1 cellular context compared by ENCODE assay signal in the genomic region with DNA sequence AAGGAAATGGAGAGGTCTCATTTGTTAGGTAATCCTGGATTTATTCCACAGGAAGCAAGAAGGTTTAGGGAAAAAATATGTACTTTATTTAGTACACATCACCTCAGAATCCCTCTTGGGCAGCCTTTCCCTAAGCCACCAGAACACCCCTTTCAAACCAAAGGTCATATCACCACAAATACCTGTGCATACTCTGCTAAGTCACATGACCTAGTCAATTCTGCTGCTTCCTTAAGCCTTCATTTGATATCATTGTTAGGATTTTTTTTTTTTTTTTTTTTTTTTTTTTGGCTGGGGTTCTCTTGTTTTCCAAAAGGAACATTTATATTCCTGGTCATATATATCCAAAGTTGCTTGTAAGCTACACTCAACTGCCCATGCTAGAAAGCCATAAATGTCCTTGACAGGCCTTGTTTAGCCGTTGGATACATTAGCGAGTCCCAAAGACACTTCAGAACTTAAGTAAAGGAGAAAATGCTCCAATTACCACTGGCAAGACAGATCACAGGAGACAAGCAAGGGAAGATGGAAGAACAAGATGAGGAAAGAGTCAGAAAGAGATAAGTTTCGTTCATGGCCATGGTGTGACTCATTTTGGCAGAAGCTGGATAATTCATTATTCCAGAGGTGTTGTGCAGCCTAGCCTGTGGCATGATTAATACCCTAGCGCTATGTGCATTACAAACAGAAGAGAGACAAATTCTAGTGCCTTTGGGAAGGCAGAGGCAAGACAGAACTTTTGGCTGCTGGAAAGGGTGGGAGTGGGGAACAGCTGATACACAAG.
TF ChIP-seq lines count a peak whose summit lies in the region.

No MANE protein-coding gene starts in this region.

TF ChIP-seq in IMR-90, 13 proteins besides CTCF, POLR2A, EP300 and RAD21:
- TF ChIP-seq, protein P1, sequence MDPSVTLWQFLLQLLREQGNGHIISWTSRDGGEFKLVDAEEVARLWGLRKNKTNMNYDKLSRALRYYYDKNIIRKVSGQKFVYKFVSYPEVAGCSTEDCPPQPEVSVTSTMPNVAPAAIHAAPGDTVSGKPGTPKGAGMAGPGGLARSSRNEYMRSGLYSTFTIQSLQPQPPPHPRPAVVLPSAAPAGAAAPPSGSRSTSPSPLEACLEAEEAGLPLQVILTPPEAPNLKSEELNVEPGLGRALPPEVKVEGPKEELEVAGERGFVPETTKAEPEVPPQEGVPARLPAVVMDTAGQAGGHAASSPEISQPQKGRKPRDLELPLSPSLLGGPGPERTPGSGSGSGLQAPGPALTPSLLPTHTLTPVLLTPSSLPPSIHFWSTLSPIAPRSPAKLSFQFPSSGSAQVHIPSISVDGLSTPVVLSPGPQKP (IDR thresholded peaks at IDR 0.05; ENCODE audit: borderline replicate concordance, low read depth, low read length), result no peak
- TF ChIP-seq FOS (IDR thresholded peaks at IDR 0.05; ENCODE audit: low read depth, low read length), result no peak
- no peak for TF ChIP-seq NFE2L2 (IDR thresholded peaks at IDR 0.05; ENCODE audit: low read depth, low read length)
- TF ChIP-seq BHLHE40 (IDR thresholded peaks at IDR 0.05; ENCODE audit: low read depth, low read length), result 0 out of 2 replicates have a peak, but pooled peaks have one; percentile 16
- no peak for TF ChIP-seq MXI1 (IDR thresholded peaks at IDR 0.05; ENCODE audit: borderline replicate concordance, low read depth, low read length)
